8 cellular contexts compared by ENCODE assay signal in genomic region chr21:18499761-18500376, GRCh38.
DNase-seq lines count a peak whose midpoint lies in the region; FAIRE-seq and TF ChIP-seq lines count a peak whose summit lies in the region.

No MANE protein-coding gene starts in this region.

- no peaks in the 10 kb centered on the region for H4K20me1 ChIP-seq in astrocyte (ENCODE audit: insufficient read depth, low read length)

- no peak overlapping the region for H3K27ac Mint-ChIP-seq in astrocyte (ENCODE audit: unreplicated experiment)

- TF ChIP-seq CTCF in GM12874 (IDR thresholded peaks at IDR 0.05; ENCODE audit: insufficient read depth, low read depth, low read length) = peak; percentile 51; the same call in 1 of the 2 replicates
- TF ChIP-seq CTCF in astrocyte (IDR thresholded peaks at IDR 0.05; ENCODE audit: insufficient read depth, low read depth, low read length) = peak; percentile 79
- peak; percentile 70 for TF ChIP-seq CTCF in kidney epithelial cell (IDR thresholded peaks at IDR 0.05; ENCODE audit: insufficient read depth, low read length, poor library complexity, severe bottlenecking)
- TF ChIP-seq CTCF in testis (IDR thresholded peaks at IDR 0.05) = peak; percentile 18 to 60 (median 39)

- H3K4me1 ChIP-seq in astrocyte (ENCODE audit: insufficient read depth, low read length) (no peaks in the 10 kb centered on the region), testis (no peaks in the 10 kb centered on the region)

- H3K36me3 ChIP-seq in astrocyte (ENCODE audit: insufficient read depth, low read length) (no peaks in the 10 kb centered on the region), kidney epithelial cell (ENCODE audit: control insufficient read depth, insufficient read depth, low read length) (no peaks in the 10 kb centered on the region), testis (ENCODE audit: low read depth, missing control alignments) (no peaks in the 10 kb centered on the region)

- H3K4me3 Mint-ChIP-seq in astrocyte (ENCODE audit: unreplicated experiment) = no peak overlapping the region

- H3K4me2 ChIP-seq in astrocyte (ENCODE audit: low read length) = no peak overlapping the region

- H3K27me3 ChIP-seq in astrocyte (ENCODE audit: insufficient read depth, low read length) (no peaks in the 10 kb centered on the region), kidney epithelial cell (ENCODE audit: control insufficient read depth, insufficient read depth, low read length) (no peaks in the 10 kb centered on the region), testis (no peaks in the 10 kb centered on the region)

- no peaks in the 10 kb centered on the region for H3K79me2 ChIP-seq in astrocyte (ENCODE audit: insufficient read depth, low read length)

- H3K27me3 Mint-ChIP-seq in astrocyte (ENCODE audit: low read depth, unreplicated experiment) = no peaks in the 10 kb centered on the region

- H3K36me3 Mint-ChIP-seq in astrocyte (ENCODE audit: low read depth, unreplicated experiment) = no peaks in the 10 kb centered on the region

- no peak overlapping the region for H3K27ac ChIP-seq in astrocyte (ENCODE audit: low read depth, low read length)
- no peak overlapping the region for H3K27ac ChIP-seq in testis

- H2AFZ ChIP-seq in astrocyte (ENCODE audit: low read depth, low read length) = no peak overlapping the region

- H3K9me3 ChIP-seq in astrocyte (ENCODE audit: insufficient read depth, low read depth, low read length) (no peaks in the 10 kb centered on the region), testis (no peaks in the 10 kb centered on the region)

- WGBS in testis, 2 donors = 30 to 34% methylated on average over 4 of the region's 4 CpGs

- FAIRE-seq in astrocyte (lab: Jason Lieb, UNC) (no peak), H54 (lab: Jason Lieb, UNC) (no peak)

- H3K9me3 Mint-ChIP-seq in astrocyte (ENCODE audit: unreplicated experiment) = peaks cover 10% of the 10 kb centered on the region

- no peak overlapping the region for H3K4me3 ChIP-seq in astrocyte (ENCODE audit: insufficient read depth, low read depth, low read length)
- H3K4me3 ChIP-seq in kidney epithelial cell (ENCODE audit: low read depth, low read length) = no peak overlapping the region
- no peak overlapping the region for H3K4me3 ChIP-seq in testis

- TF ChIP-seq POLR2A in testis (IDR thresholded peaks at IDR 0.05) (no peak), H54 (IDR thresholded peaks at IDR 0.05; ENCODE audit: low read depth, low read length) (no peak)

- no peaks in the 10 kb centered on the region for H3K4me1 Mint-ChIP-seq in astrocyte (ENCODE audit: low read depth, unreplicated experiment)

- DNase-seq in AML-193 (lab: John Stamatoyannopoulos, UW) (peak; percentile 16 to 36), NCI-H69 (lab: John Stamatoyannopoulos, UW) (peak; percentile 83), astrocyte (ENCODE audit: low read depth) (peak; percentile 16), kidney epithelial cell (ENCODE audit: low read depth) (no peak), testis (peak; percentile 83), DMS79 (lab: John Stamatoyannopoulos, UW) (no peak), H54 (ENCODE audit: insufficient read length, low spot score) (no peak)

- no peak overlapping the region for H3K9ac ChIP-seq in astrocyte (ENCODE audit: low read length)

- intact Hi-C loops in testis (cut with DNase I; ENCODE audit: low total_unique reads) = no loop called here

Comparison
In these comparisons a context has a peak if more than half of its experiments do, and no peak if none do; other contexts are left out.
1. DNase-seq: peak in AML-193 (2 of 2), NCI-H69 (single experiment), astrocyte (single experiment) and testis (single experiment); none in kidney epithelial cell (single experiment), DMS79 (single experiment) and H54 (single experiment).
2. Peak in every context shown above with its lines, with median percentiles within 50 percentile points of each other: CTCF ChIP-seq.